Comparison of ENCODE assay signal across 2 cellular contexts in genomic region chr1:19790061-19790975, GRCh38.
TF ChIP-seq lines count a peak whose summit lies in the region.
"Not testable (repeated sequence)": the region's sequence is repeated elsewhere in the genome, so short reads cannot be mapped to it uniquely, and the experiment has no call there.

No MANE protein-coding gene starts in this region.

TF ChIP-seq in K562, 482 proteins besides CTCF, POLR2A, EP300 and RAD21:
- TF ChIP-seq ATF3 (IDR thresholded peaks at IDR 0.05) (peak; percentile 39; the same call in 1 of the 2 replicates), CEBPG (tag; conservative IDR thresholded peaks at IDR 0.05 in 1 of 2, IDR thresholded peaks at IDR 0.05 in 1 of 2) (peak; percentile 40 to 55; a peak in 2 of 4 replicates), AFF1 (IDR thresholded peaks at IDR 0.05; ENCODE audit: low read depth in 1 of 2, partially characterized antibody in 2 of 2) (peak in 1 of 2 experiments; percentile 93), CEBPB (tag; IDR thresholded peaks at IDR 0.05) (peak; percentile 64)
- not testable (repeated sequence) for TF ChIP-seq ATF3 (CRISPR knock-in tag; conservative IDR thresholded peaks at IDR 0.05); CEBPG (CRISPR knock-in tag; IDR thresholded peaks at IDR 0.05)

TF ChIP-seq in HepG2, 621 proteins besides CTCF, POLR2A, EP300 and RAD21:
- TF ChIP-seq CEBPB (IDR thresholded peaks at IDR 0.05; ENCODE audit: borderline replicate concordance, low read depth, low read length): 0 out of 2 replicates have a peak, but pooled peaks have one; percentile 34
